9 cellular contexts compared by ENCODE assay signal in genomic region chrX:152632445-152633097, GRCh38. TPM values are rescaled to one million over a fixed set of nuclear protein-coding genes. Genes with fewer than 3 reads are reported as not detected.
DNase-seq lines count a peak whose midpoint lies in the region; ATAC-seq, FAIRE-seq and TF ChIP-seq lines count a peak whose summit lies in the region.
"Had no signal": no experiment of that assay in that cellular context is flagged by ENCODE, and none has a peak within 500 bp of the region (broad histone marks: within the 10 kb centered on the region; RNA-seq: fewer than 3 reads in every experiment).

No MANE protein-coding gene starts in this region.

- FAIRE-seq in islet of Langerhans (lab: Jason Lieb, UNC): peak; percentile 81

- H3K36me3 Mint-ChIP-seq in stimulated activated memory B cell treated with anti-CD40 and anti-IgM and Interleukin-4, amounts not matched to agents 10 μg/mL and 1 μg/mL and 100 μg/mL, for 72 hours: no peaks in the 10 kb centered on the region

- H3K4me1 Mint-ChIP-seq in stimulated activated memory B cell treated with anti-CD40 and anti-IgM and Interleukin-4, amounts not matched to agents 10 μg/mL and 1 μg/mL and 100 μg/mL, for 72 hours: no peaks in the 10 kb centered on the region

- ATAC-seq in stimulated activated memory B cell treated with anti-CD40 and anti-IgM and Interleukin-4, amounts not matched to agents 10 μg/mL and 1 μg/mL and 100 μg/mL, for 72 hours: no peak

- H3K27ac ChIP-seq in ascending aorta: no peak overlapping the region
- H3K27ac ChIP-seq: BLaER1 had no signal

- intact Hi-C loops in ascending aorta (cut with DNase I): loop anchor here (1.0 kb wide), 1 partner anchor 879 kb away; no protein-coding TSS in a partner anchor

- in situ Hi-C loops in HAP-1 (cut with MboI; ENCODE audit: low sequenced_read_pairs): loop anchor here (10.0 kb wide), 1 partner anchor 878 kb away; no protein-coding TSS in a partner anchor

- H3K36me3 ChIP-seq in HAP-1 (replicated peaks) (no peaks in the 10 kb centered on the region), ascending aorta (no peaks in the 10 kb centered on the region)
- H3K36me3 ChIP-seq: BLaER1 had no signal

- H3K27ac Mint-ChIP-seq in stimulated activated memory B cell treated with anti-CD40 and anti-IgM and Interleukin-4, amounts not matched to agents 10 μg/mL and 1 μg/mL and 100 μg/mL, for 72 hours: no peak overlapping the region

- no peaks in the 10 kb centered on the region for H3K9me3 ChIP-seq in HAP-1
- H3K9me3 ChIP-seq in ascending aorta: no peaks in the 10 kb centered on the region
- H3K9me3 ChIP-seq: BLaER1 had no signal

- H3K4me3 Mint-ChIP-seq in stimulated activated memory B cell treated with anti-CD40 and anti-IgM and Interleukin-4, amounts not matched to agents 10 μg/mL and 1 μg/mL and 100 μg/mL, for 72 hours: no peak overlapping the region

- H3K4me3 ChIP-seq in HAP-1 (no peak overlapping the region), ascending aorta (no peak overlapping the region)
- H3K4me3 ChIP-seq: BLaER1 had no signal

- DNase-seq in DMS153 treated with DMSO at 0.1 percent for 48 hours (lab: John Stamatoyannopoulos, UW; ENCODE audit: unreplicated experiment) (peak; percentile 63), DMS153 (lab: John Stamatoyannopoulos, UW) (no peak), HAP-1 (ENCODE audit: low spot score in 2 of 2) (peak; percentile 39 to 81), OCI-M1 (lab: John Stamatoyannopoulos, UW) (peak; percentile 69), ascending aorta (ENCODE audit: low spot score in 2 of 2) (peak in 1 of 2 donors; percentile 67)
- peak; percentile 23 for DNase-seq in stimulated activated CD8-positive, alpha-beta memory T cell treated with anti-CD3 and anti-CD28 coated beads, Interleukin-4, amount 100 ng/mL, for 24 hours (ENCODE audit: low read depth)

- H3K27me3 Mint-ChIP-seq in stimulated activated memory B cell treated with anti-CD40 and anti-IgM and Interleukin-4, amounts not matched to agents 10 μg/mL and 1 μg/mL and 100 μg/mL, for 72 hours: peaks cover 6% of the 10 kb centered on the region

- peak; percentile 37 to 64 (median 58) for TF ChIP-seq CTCF in ascending aorta (IDR thresholded peaks at IDR 0.05)

- peaks cover 3% of the 10 kb centered on the region for H3K27me3 ChIP-seq in HAP-1 (ENCODE audit: low read depth)
- no peaks in the 10 kb centered on the region for H3K27me3 ChIP-seq in ascending aorta

- H3K9me3 Mint-ChIP-seq in stimulated activated memory B cell treated with anti-CD40 and anti-IgM and Interleukin-4, amounts not matched to agents 10 μg/mL and 1 μg/mL and 100 μg/mL, for 72 hours: no peaks in the 10 kb centered on the region

- H3K4me1 ChIP-seq in HAP-1: no peaks in the 10 kb centered on the region
- no peaks in the 10 kb centered on the region for H3K4me1 ChIP-seq in ascending aorta
- H3K4me1 ChIP-seq: BLaER1 had no signal

RNA-seq across cellular contexts. Expression of gene GABRQ, which starts 5.1 kb away (rescaled TPM):
- not detected for total RNA-seq in ascending aorta
